Comparison of ENCODE assay signal across 8 cellular contexts in the genomic region with DNA sequence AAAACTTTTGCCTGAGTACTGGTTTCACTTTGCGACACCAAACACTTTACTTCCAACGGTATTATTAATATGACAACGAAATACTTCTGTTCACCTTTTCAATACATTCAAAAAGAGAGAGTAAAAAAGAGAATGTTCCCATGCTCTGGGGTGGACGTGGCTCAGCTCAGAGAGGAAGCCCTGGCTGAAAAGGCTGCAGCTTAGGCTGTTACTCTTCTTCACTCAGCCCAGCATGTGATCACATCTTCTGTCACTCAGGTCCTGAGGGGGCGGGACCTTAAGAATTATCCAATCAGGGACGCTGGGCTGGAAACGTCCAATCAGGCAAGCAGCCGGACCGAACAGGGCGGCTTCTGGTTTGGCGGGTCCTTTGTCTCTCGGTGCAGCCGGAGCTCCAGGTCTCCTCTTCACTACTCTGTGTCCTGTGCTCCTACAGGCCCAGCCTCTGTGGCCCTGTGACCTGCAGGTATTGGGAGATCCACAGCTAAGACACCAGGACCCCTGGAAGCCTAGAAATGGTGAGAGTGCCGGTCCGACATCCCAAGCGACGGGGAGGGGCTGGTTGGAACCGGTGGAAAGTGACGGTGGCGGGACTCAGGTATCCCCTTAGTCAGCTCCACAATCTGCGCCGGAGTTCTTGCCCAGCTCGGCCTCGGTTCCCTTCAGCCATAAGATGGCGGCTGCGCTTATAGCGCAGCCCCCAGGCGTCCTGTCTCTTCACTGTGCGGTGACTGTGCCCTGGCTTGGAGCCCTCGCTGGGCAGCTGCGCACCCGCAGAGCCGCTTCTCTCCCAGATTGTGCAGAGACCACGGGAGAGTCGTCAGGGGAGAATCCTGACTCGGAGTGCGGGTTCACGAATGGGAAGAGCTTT. TPM values are rescaled to one million over a fixed set of nuclear protein-coding genes. Genes with fewer than 3 reads are reported as not detected.
DNase-seq lines count a peak whose midpoint lies in the region; ATAC-seq and TF ChIP-seq lines count a peak whose summit lies in the region.

A gene (plus strand): TSS at position 373 of the 871 bp plus-strand sequence. CDS start 143 bp downstream, at position 516.

- peak; percentile 85 for DNase-seq in COLO829 (ENCODE audit: low spot score)
- peak; percentile 64 for DNase-seq in Panc1 (ENCODE audit: low read depth, low spot score)
- peak; percentile 84 for DNase-seq in activated effector memory CD4-positive, alpha-beta T cell treated with Interleukin-2 at 50 U/mL for 16 hours
- DNase-seq in fibroblast of peridontal ligament (ENCODE audit: extremely low read depth), result peak; percentile 98
- DNase-seq in naive thymus-derived CD8-positive, alpha-beta T cell, result peak; percentile 68 to 96 (median 91)

- H3K4me3 ChIP-seq in HUES6 (ENCODE audit: low read depth, low read length) (peak within 1 kb of the TSS; percentile 78), Panc1 (ENCODE audit: low read depth in 2 of 2, low read length in 2 of 2) (peak within 1 kb of the TSS; percentile 77 to 92)

- H3K4me1 ChIP-seq in HUES6 (ENCODE audit: control insufficient read depth, insufficient read depth, low read length) (no peaks in the 10 kb centered on the region; the same call in 1 of the 2 replicates), Panc1 (ENCODE audit: control insufficient read depth, insufficient read depth, low read length) (no peaks in the 10 kb centered on the region)

- H3K4me3 Mint-ChIP-seq in naive thymus-derived CD8-positive, alpha-beta T cell, result peak within 1 kb of the TSS; percentile 92 to 100 (median 96)
- peak within 1 kb of the TSS; percentile 99 for H3K4me3 Mint-ChIP-seq in stimulated activated memory B cell treated with anti-CD40 and anti-IgM and Interleukin-4, amounts not matched to agents 10 μg/mL and 1 μg/mL and 100 μg/mL, for 72 hours

- H3K27me3 Mint-ChIP-seq in naive thymus-derived CD8-positive, alpha-beta T cell, result no peaks in the 10 kb centered on the region
- no peaks in the 10 kb centered on the region for H3K27me3 Mint-ChIP-seq in stimulated activated memory B cell treated with anti-CD40 and anti-IgM and Interleukin-4, amounts not matched to agents 10 μg/mL and 1 μg/mL and 100 μg/mL, for 72 hours

- H3K4me1 Mint-ChIP-seq in naive thymus-derived CD8-positive, alpha-beta T cell, result peaks cover 20 to 39% (median 34%) of the 10 kb centered on the region in 4 donors
- peaks cover 27% of the 10 kb centered on the region for H3K4me1 Mint-ChIP-seq in stimulated activated memory B cell treated with anti-CD40 and anti-IgM and Interleukin-4, amounts not matched to agents 10 μg/mL and 1 μg/mL and 100 μg/mL, for 72 hours

- no peak for TF ChIP-seq CTCF in Panc1 (IDR thresholded peaks at IDR 0.05)

- in situ Hi-C loops in Panc1 (cut with HindIII; ENCODE audit: low pct_unique_long_range_greater_than_20kb, low sequenced_read_pairs), result no loop called here

- peak; percentile 77 for ATAC-seq in GM21367 (IDR thresholded peaks at IDR 0.05; ENCODE audit: unreplicated experiment)
- peak; percentile 97 for ATAC-seq in Panc1
- peak; percentile 95 to 97 for ATAC-seq in naive thymus-derived CD8-positive, alpha-beta T cell
- ATAC-seq in stimulated activated memory B cell treated with anti-CD40 and anti-IgM and Interleukin-4, amounts not matched to agents 10 μg/mL and 1 μg/mL and 100 μg/mL, for 72 hours, result peak; percentile 98

- H3K9me3 Mint-ChIP-seq in naive thymus-derived CD8-positive, alpha-beta T cell, result peaks cover 9 to 39% (median 27%) of the 10 kb centered on the region in 9 donors
- H3K9me3 Mint-ChIP-seq in stimulated activated memory B cell treated with anti-CD40 and anti-IgM and Interleukin-4, amounts not matched to agents 10 μg/mL and 1 μg/mL and 100 μg/mL, for 72 hours, result peaks cover 15% of the 10 kb centered on the region

- H3K27ac Mint-ChIP-seq in naive thymus-derived CD8-positive, alpha-beta T cell, result peak within 1 kb of the TSS; percentile 80 to 98 (median 95)
- peak within 1 kb of the TSS; percentile 97 for H3K27ac Mint-ChIP-seq in stimulated activated memory B cell treated with anti-CD40 and anti-IgM and Interleukin-4, amounts not matched to agents 10 μg/mL and 1 μg/mL and 100 μg/mL, for 72 hours

- CTCF ChIA-PET in Panc1 (lab: Charles Lee), result interaction anchor here (0.6 kb wide), 1 partner anchor 16 kb away, joined by 4 read pairs; no protein-coding TSS in a partner anchor

- H3K9me3 ChIP-seq in HUES6 (ENCODE audit: control insufficient read depth, insufficient read depth, low read depth, low read length) (peaks cover 16% of the 10 kb centered on the region; the same call in 1 of the 2 replicates), Panc1 (ENCODE audit: control insufficient read depth, insufficient read depth, low read depth, low read length) (no peaks in the 10 kb centered on the region; the same call in 1 of the 2 replicates)

- H3K9ac ChIP-seq in HUES6 (ENCODE audit: low read length), result peak within 1 kb of the TSS; percentile 73

- POLR2A ChIA-PET in Panc1 (lab: Charles Lee), result interaction anchor here (0.6 kb wide), 2 partner anchors 220 to 247 kb away, joined by 3 to 6 read pairs; no protein-coding TSS in a partner anchor
- POLR2A ChIA-PET in naive thymus-derived CD8-positive, alpha-beta T cell (lab: Charles Lee), result interaction anchor here (0.6 to 5.2 kb wide), 17 partner anchors 11 to 241 kb away, joined by 3 to 39 read pairs (median 7); a partner anchor contains a TSS

- intact Hi-C loops in Panc1 (cut with micrococcal nuclease; ENCODE audit: unreplicated experiment), result no loop called here

- H3K27me3 ChIP-seq in HUES6 (ENCODE audit: control insufficient read depth, insufficient read depth, low read length), result no peaks in the 10 kb centered on the region
- no peaks in the 10 kb centered on the region for H3K27me3 ChIP-seq in Panc1 (ENCODE audit: control insufficient read depth, insufficient read depth, low read length)

- BruUV-seq in Panc1 (replicated peaks; lab: Mats Ljungman, UMichigan), result no TSS peak

- H3K36me3 Mint-ChIP-seq in naive thymus-derived CD8-positive, alpha-beta T cell, result peaks cover 7 to 19% (median 10%) of the 10 kb centered on the region in 3 donors
- peaks cover 42% of the 10 kb centered on the region for H3K36me3 Mint-ChIP-seq in stimulated activated memory B cell treated with anti-CD40 and anti-IgM and Interleukin-4, amounts not matched to agents 10 μg/mL and 1 μg/mL and 100 μg/mL, for 72 hours

- H3K27ac ChIP-seq in HUES6 (ENCODE audit: low read depth, low read length), result peak within 1 kb of the TSS; percentile 83; the same call in 1 of the 2 replicates
- peak within 1 kb of the TSS; percentile 78 for H3K27ac ChIP-seq in Panc1 (ENCODE audit: low read length)

- H3K36me3 ChIP-seq in HUES6 (ENCODE audit: control insufficient read depth, insufficient read depth, low read length) (peaks cover 9% of the 10 kb centered on the region; the same call in 1 of the 2 replicates), Panc1 (ENCODE audit: control insufficient read depth, insufficient read depth, low read length) (no peaks in the 10 kb centered on the region)

RNA-seq across cellular contexts. Expression of the gene that starts here (rescaled TPM):
- total RNA-seq in Panc1 (2021; ENCODE audit: unreplicated experiment), result 8.9 TPM
- 4.3 TPM for polyA plus RNA-seq in Panc1 (2012; ENCODE audit: insufficient read length)
- total RNA-seq in naive thymus-derived CD8-positive, alpha-beta T cell, result 10 to 100 TPM; 11.7 to 12.5 TPM
- polyA plus RNA-seq in naive thymus-derived CD8-positive, alpha-beta T cell, result 10 to 100 TPM in 2 of 3 donors, 1 to 10 TPM in 1; 7.7 to 11.5 (median 11.2) TPM

Comparison
In these comparisons a context has a peak if more than half of its experiments do, and no peak if none do; other contexts are left out.
1. Peak in every context shown above with its lines: DNase-seq, ATAC-seq, H3K4me3 ChIP-seq and H3K27ac ChIP-seq.